Comparison of ENCODE assay signal across 14 cellular contexts in the genomic region with DNA sequence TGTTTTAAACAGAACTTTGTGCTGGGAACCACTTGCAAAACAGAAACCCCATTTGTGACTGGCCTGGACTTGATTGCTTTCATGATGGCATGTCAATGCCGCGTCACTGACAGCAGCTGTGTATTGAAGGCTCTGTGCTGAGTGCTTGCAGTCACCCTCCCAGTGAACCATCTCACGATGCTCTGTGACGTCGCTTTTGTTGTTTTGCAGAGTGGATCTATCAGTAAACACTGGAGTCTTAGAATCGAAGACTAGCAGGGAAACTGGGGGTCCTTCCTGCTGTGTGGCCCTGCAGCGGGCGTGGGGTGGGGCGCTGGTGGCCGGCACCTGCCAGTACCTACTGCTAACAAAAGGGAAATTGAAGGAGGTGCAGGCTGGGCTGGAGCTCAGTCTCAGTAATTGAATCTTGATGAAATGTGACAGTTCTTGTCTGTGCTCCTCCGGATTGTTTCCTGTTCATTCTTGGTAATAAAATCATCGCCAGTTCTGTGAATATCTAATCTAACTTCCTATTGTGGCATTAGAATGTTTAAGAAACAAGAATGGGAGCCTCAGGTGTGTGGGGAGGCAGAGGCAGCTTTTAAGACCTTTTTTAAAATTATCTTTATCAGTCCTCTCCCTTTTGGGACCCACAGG. TPM values are rescaled to one million over a fixed set of nuclear protein-coding genes. Genes with fewer than 3 reads are reported as not detected.
DNase-seq lines count a peak whose midpoint lies in the region; ATAC-seq and TF ChIP-seq lines count a peak whose summit lies in the region.
"Had no signal": no experiment of that assay in that cellular context is flagged by ENCODE, and none has a peak within 500 bp of the region (broad histone marks: within the 10 kb centered on the region; RNA-seq: fewer than 3 reads in every experiment).

No MANE protein-coding gene starts in this region.

- H3K4me1 Mint-ChIP-seq in activated CD4-positive, alpha-beta T cell treated with anti-CD3 and anti-CD28 coated beads, Interleukin-2, amount 10 ng/mL, durations not matched to agents 24 days and 14 days = peaks cover 21% of the 10 kb centered on the region
- peaks cover 6% of the 10 kb centered on the region; the same call in 1 of the 2 replicates for H3K4me1 Mint-ChIP-seq in HFFc6 (ENCODE audit: low read depth)

- in situ Hi-C loops in mammary epithelial cell (cut with MboI; ENCODE audit: low sequenced_read_pairs in 2 of 2) = no loop called here

- no peak overlapping the region for H2BK120ac ChIP-seq in mesendoderm (ENCODE audit: low read depth, low read length)

- CTCF ChIA-PET in mammary epithelial cell (lab: Charles Lee; ENCODE audit: low non-redundant PET) = no interaction called here

- H2BK5ac ChIP-seq in mesendoderm (ENCODE audit: low read length) = no peak overlapping the region

- TF ChIP-seq CTCF in foreskin keratinocyte (conservative IDR thresholded peaks at IDR 0.05) (no peak), mammary epithelial cell (conservative IDR thresholded peaks at IDR 0.05 in 1 of 2, IDR thresholded peaks at IDR 0.05 in 1 of 2; ENCODE audit: extremely low read depth in 1 of 2, insufficient read depth in 1 of 2, low read depth in 1 of 2, low read length in 2 of 2) (no peak), HFFc6 (IDR thresholded peaks at IDR 0.05) (no peak)

- H3K27me3 ChIP-seq in foreskin keratinocyte (no peaks in the 10 kb centered on the region), mammary epithelial cell (ENCODE audit: insufficient read depth, low read length) (no peaks in the 10 kb centered on the region), mesendoderm (ENCODE audit: insufficient read depth, low read length, poor library complexity) (no peaks in the 10 kb centered on the region)
- H3K27me3 ChIP-seq: testis had no signal

- H3K36me3 ChIP-seq in mammary epithelial cell (ENCODE audit: insufficient read depth, low read length) = no peaks in the 10 kb centered on the region
- no peaks in the 10 kb centered on the region for H3K36me3 ChIP-seq in mesendoderm (ENCODE audit: control insufficient read depth, insufficient read depth, low read length)

- H3K27ac ChIP-seq in foreskin keratinocyte (peak overlapping the region; percentile 82), temporal lobe (ENCODE audit: low read depth, low read length) (peak overlapping the region; percentile 18), mammary epithelial cell (ENCODE audit: insufficient read depth, low read depth, low read length) (no peak overlapping the region), mesendoderm (ENCODE audit: low read depth, low read length) (no peak overlapping the region)
- H3K27ac ChIP-seq: HL-60, psoas muscle, testis had no signal

- H4K20me1 ChIP-seq in mammary epithelial cell (ENCODE audit: insufficient read depth, low read length) = peaks cover 2% of the 10 kb centered on the region

- no peaks in the 10 kb centered on the region for H3K27me3 Mint-ChIP-seq in activated CD4-positive, alpha-beta T cell treated with anti-CD3 and anti-CD28 coated beads, Interleukin-2, amount 10 ng/mL, durations not matched to agents 24 days and 14 days
- no peaks in the 10 kb centered on the region for H3K27me3 Mint-ChIP-seq in HFFc6 (ENCODE audit: insufficient read depth)

- peaks cover 44% of the 10 kb centered on the region for H3K36me3 Mint-ChIP-seq in activated CD4-positive, alpha-beta T cell treated with anti-CD3 and anti-CD28 coated beads, Interleukin-2, amount 10 ng/mL, durations not matched to agents 24 days and 14 days (ENCODE audit: low read depth)
- H3K36me3 Mint-ChIP-seq in HFFc6 (ENCODE audit: low read depth) = peaks cover 28% of the 10 kb centered on the region

- H2AK5ac ChIP-seq in mesendoderm (ENCODE audit: low read length) = no peak overlapping the region

- no peak overlapping the region for H3K56ac ChIP-seq in mesendoderm (ENCODE audit: low read length)

- H3K18ac ChIP-seq in mesendoderm (ENCODE audit: low read length) = no peak overlapping the region

- WGBS in mammary epithelial cell (ENCODE audit: low coverage, missing lambda C conversion rate) = 41% methylated on average over 12 of the region's 12 CpGs
- no CpG with 5 or more reads among the region's 12 CpGs for WGBS in mesendoderm (ENCODE audit: extremely low coverage, insufficient coverage, low lambda C conversion rate)

- no peak overlapping the region for H3K4ac ChIP-seq in mesendoderm (ENCODE audit: low read depth, low read length)

- dilution Hi-C loops in mammary epithelial cell (cut with HindIII; ENCODE audit: low sequenced_read_pairs) = no loop called here

- no peak overlapping the region for H3K27ac Mint-ChIP-seq in activated CD4-positive, alpha-beta T cell treated with anti-CD3 and anti-CD28 coated beads, Interleukin-2, amount 10 ng/mL, durations not matched to agents 24 days and 14 days
- H3K27ac Mint-ChIP-seq in HFFc6 = no peak overlapping the region

- H2AFZ ChIP-seq in mammary epithelial cell (ENCODE audit: low read depth, low read length) = no peak overlapping the region

- intact Hi-C loops in activated CD4-positive, alpha-beta T cell treated with anti-CD3 and anti-CD28 coated beads, Interleukin-2, amount 10 ng/mL, durations not matched to agents 24 days and 14 days (cut with micrococcal nuclease) = no loop called here
- intact Hi-C loops in mammary epithelial cell (cut with micrococcal nuclease) = no loop called here

- H3K4me2 ChIP-seq in mammary epithelial cell (ENCODE audit: insufficient read depth, low read depth, low read length) = no peak overlapping the region
- no peak overlapping the region for H3K4me2 ChIP-seq in mesendoderm (ENCODE audit: low read length)

- H3K4me3 ChIP-seq in mammary epithelial cell (replicated peaks in 1 of 3; ENCODE audit: insufficient read depth in 1 of 3, low read depth in 2 of 3, low read length in 3 of 3) (no peak overlapping the region), mesendoderm (ENCODE audit: low read length) (no peak overlapping the region)
- H3K4me3 ChIP-seq: psoas muscle, testis had no signal

- no peak overlapping the region for H3K4me3 Mint-ChIP-seq in activated CD4-positive, alpha-beta T cell treated with anti-CD3 and anti-CD28 coated beads, Interleukin-2, amount 10 ng/mL, durations not matched to agents 24 days and 14 days
- no peak overlapping the region for H3K4me3 Mint-ChIP-seq in HFFc6
- H3K4me3 Mint-ChIP-seq: activated T-cell treated with anti-CD3 and anti-CD28 coated beads, Interleukin-2, amount 50 U/mL, for 4 hours had no signal

- H3K4me1 ChIP-seq in foreskin keratinocyte (peaks cover 11% of the 10 kb centered on the region), mammary epithelial cell (ENCODE audit: insufficient read depth, low read length) (peaks cover 4% of the 10 kb centered on the region), mesendoderm (ENCODE audit: control insufficient read depth, low read depth, low read length) (peaks cover 1% of the 10 kb centered on the region)
- H3K4me1 ChIP-seq: testis had no signal

- no peak overlapping the region for H4K8ac ChIP-seq in mesendoderm (ENCODE audit: low read depth, low read length)

- no peak overlapping the region for H2BK15ac ChIP-seq in mesendoderm (replicated peaks; ENCODE audit: low read depth)

- peaks cover 7% of the 10 kb centered on the region for H3K9me3 ChIP-seq in mammary epithelial cell (replicated peaks; ENCODE audit: insufficient read depth, low read length)
- H3K9me3 ChIP-seq: psoas muscle, testis had no signal

- ATAC-seq in foreskin keratinocyte = peak; percentile 79
- ATAC-seq: activated T-cell treated with anti-CD3 and anti-CD28 coated beads, Interleukin-2, amount 50 U/mL, for 4 hours had no signal

- no peaks in the 10 kb centered on the region for H3K79me1 ChIP-seq in mesendoderm (ENCODE audit: low read length)

- H3K9ac ChIP-seq in mammary epithelial cell (ENCODE audit: insufficient read depth, low read length) = no peak overlapping the region
- no peak overlapping the region for H3K9ac ChIP-seq in mesendoderm (ENCODE audit: low read length)

- no peak overlapping the region for H3K23ac ChIP-seq in mesendoderm (ENCODE audit: low read length)

- BruUV-seq in mammary epithelial cell (replicated peaks; lab: Mats Ljungman, UMichigan) = no TSS peak

- peaks cover 14% of the 10 kb centered on the region for H3K9me3 Mint-ChIP-seq in activated CD4-positive, alpha-beta T cell treated with anti-CD3 and anti-CD28 coated beads, Interleukin-2, amount 10 ng/mL, durations not matched to agents 24 days and 14 days
- peaks cover 6% of the 10 kb centered on the region; the same call in 1 of the 2 replicates for H3K9me3 Mint-ChIP-seq in HFFc6

- no peak overlapping the region for H4K5ac ChIP-seq in mesendoderm (ENCODE audit: low read length)

- H3K79me2 ChIP-seq in mammary epithelial cell (ENCODE audit: insufficient read depth, low read length) (no peaks in the 10 kb centered on the region), mesendoderm (ENCODE audit: control insufficient read depth, insufficient read depth, low read length) (no peaks in the 10 kb centered on the region)

- peak; percentile 61 for DNase-seq in activated CD4-positive, alpha-beta T cell treated with anti-CD3 and anti-CD28 coated beads, Interleukin-2, amount 10 ng/mL, durations not matched to agents 24 days and 14 days
- no peak for DNase-seq in activated CD4-positive, alpha-beta T cell treated with anti-CD3 and anti-CD28 coated beads, Interleukin-2, amount 50 U/mL, for 4 hours
- DNase-seq in SHP77 treated with DMSO at 0.1 percent for 48 hours (lab: John Stamatoyannopoulos, UW) = peak; percentile 74
- peak; percentile 47 to 68 for DNase-seq in foreskin keratinocyte
- DNase-seq in mammary epithelial cell = no peak
- no peak for DNase-seq in HFFc6
- DNase-seq in mesendoderm = no peak
- DNase-seq: activated CD4-positive, alpha-beta T cell treated with anti-CD3 and anti-CD28 coated beads for 4 hours; activated T-cell treated with anti-CD3 and anti-CD28 coated beads, Interleukin-2, amount 50 U/mL, for 4 hours; NK-92 treated with Interleukin-12 subunit alpha and Interleukin-12 subunit beta, amount 100 ng/mL, for 24 hours; psoas muscle; testis had no signal

RNA-seq across cellular contexts. Expression of gene PARVG, which starts 50.5 kb away (rescaled TPM):
- 48.9 and 52.2 TPM in 2 replicates for total RNA-seq in activated CD4-positive, alpha-beta T cell treated with anti-CD3 and anti-CD28 coated beads, Interleukin-2, amount 10 ng/mL, durations not matched to agents 24 days and 14 days
- total RNA-seq in foreskin keratinocyte (not detected in 2 replicates), temporal lobe (1.5 TPM), mammary epithelial cell (not detected)
- polyA plus RNA-seq in foreskin keratinocyte (not detected in 2 replicates), mammary epithelial cell (not detected)
- polyA minus RNA-seq in mammary epithelial cell = not detected
- not detected for total RNA-seq in HFFc6 (2021; fragmentation: NEBNext Ultra II Directional; extraction: Animal tissue kit (Norgen Biotek cat#: 25700))
- 0.60 TPM for polyA plus RNA-seq in mesendoderm (2013, experiment 1 of 2)
- polyA plus RNA-seq in mesendoderm (2013, experiment 2 of 2) = 0.67 TPM

Comparison
In these comparisons a context has a peak if more than half of its experiments do, and no peak if none do; other contexts are left out.
1. DNase-seq: peak in activated CD4-positive, alpha-beta T cell treated with anti-CD3 and anti-CD28 coated beads, Interleukin-2, amount 10 ng/mL, durations not matched to agents 24 days and 14 days (single experiment), SHP77 treated with DMSO at 0.1 percent for 48 hours (single experiment) and foreskin keratinocyte (2 of 2); none in activated CD4-positive, alpha-beta T cell treated with anti-CD3 and anti-CD28 coated beads, Interleukin-2, amount 50 U/mL, for 4 hours (0 of 2), mammary epithelial cell (single experiment), HFFc6 (single experiment) and mesendoderm (single experiment).
2. H3K27ac ChIP-seq: peak in foreskin keratinocyte (single experiment) and temporal lobe (single experiment); none in mammary epithelial cell (single experiment) and mesendoderm (single experiment).
3. RNA of gene PARVG, which starts 50.5 kb away (total RNA-seq): 48.9 to 52.2 TPM in activated CD4-positive, alpha-beta T cell treated with anti-CD3 and anti-CD28 coated beads, Interleukin-2, amount 10 ng/mL, durations not matched to agents 24 days and 14 days; 1.5 TPM in temporal lobe (single experiment), not detected in foreskin keratinocyte, not detected in mammary epithelial cell and not detected in HFFc6; every median in the first group is over 10 times any median in the second.